ENCODE assay signal across 1 cellular context in the genomic region with DNA sequence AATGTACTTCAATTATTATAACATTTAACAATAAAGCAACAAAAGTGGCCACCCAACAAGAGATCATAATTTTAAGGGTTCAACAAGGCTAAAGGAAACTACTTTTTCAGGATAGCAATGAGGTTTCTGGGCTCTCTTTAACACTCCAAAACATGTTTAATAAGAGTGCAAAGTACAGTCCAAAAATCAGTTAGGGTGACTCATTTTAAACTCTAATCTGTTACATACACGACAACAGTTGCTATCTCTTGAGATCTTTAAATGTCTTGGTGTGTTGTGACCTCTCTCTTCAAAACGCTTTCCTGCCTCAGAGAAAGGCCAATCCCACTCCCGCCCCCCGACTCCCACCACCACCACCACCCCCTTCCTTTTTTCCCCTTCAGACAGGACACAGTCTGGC.
A peak's percentile ranks its signal among the peaks of the same experiment; 100 is the strongest.
TF ChIP-seq lines count a peak whose summit lies in the region.

No MANE protein-coding gene starts in this region.

TF ChIP-seq in HepG2, 621 proteins besides CTCF, POLR2A, EP300 and RAD21 (continued from another document):
- TF ChIP-seq HMGXB3 (CRISPR knock-in tag; IDR thresholded peaks at IDR 0.05; ENCODE audit: borderline replicate concordance) (no peak), ISX (CRISPR knock-in tag; conservative IDR thresholded peaks at IDR 0.05) (no peak), FOSL2 (CRISPR knock-in tag; IDR thresholded peaks at IDR 0.05) (peak; percentile 36; the same call in 1 of the 2 replicates), HOMEZ (CRISPR knock-in tag; IDR thresholded peaks at IDR 0.05; ENCODE audit: low read depth) (peak; percentile 30; the same call in 1 of the 2 replicates), NCOR1 (IDR thresholded peaks at IDR 0.05; ENCODE audit: borderline replicate concordance, low read length) (peak; percentile 57; the same call in 1 of the 2 replicates), HNF4A (CRISPR knock-in tag; IDR thresholded peaks at IDR 0.05) (peak; percentile 65), POLR2AphosphoS2 (IDR thresholded peaks at IDR 0.05; ENCODE audit: low read depth, low read length) (no peak), MAFK (conservative IDR thresholded peaks at IDR 0.05 in 1 of 2, IDR thresholded peaks at IDR 0.05 in 1 of 2; ENCODE audit: low read length in 2 of 2) (no peak)
